Comparison of ENCODE assay signal across 33 cellular contexts in the genomic region with DNA sequence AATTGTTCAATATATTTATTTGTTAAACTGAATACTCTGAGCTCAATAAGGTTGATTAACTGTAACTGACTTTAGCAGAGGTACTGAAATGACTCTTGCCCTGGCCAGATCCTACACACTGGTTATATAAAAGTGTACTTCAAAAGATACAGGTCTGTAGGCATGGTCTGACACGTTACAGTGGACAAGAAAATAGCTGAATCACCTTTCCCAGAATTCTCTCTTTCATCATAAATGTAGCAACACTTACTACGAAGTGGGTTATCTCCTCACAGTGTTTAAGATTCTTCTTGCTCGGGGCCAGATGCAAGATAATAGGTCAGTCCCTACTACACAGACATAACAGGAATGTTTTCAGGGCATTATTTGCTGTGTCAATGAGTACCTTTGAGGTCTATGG.
DNase-seq lines count a peak whose midpoint lies in the region; ATAC-seq, FAIRE-seq and TF ChIP-seq lines count a peak whose summit lies in the region.
"Had no signal": no experiment of that assay in that cellular context is flagged by ENCODE, and none has a peak within 500 bp of the region (broad histone marks: within the 10 kb centered on the region; RNA-seq: fewer than 3 reads in every experiment).

No MANE protein-coding gene starts in this region.

- POLR2A ChIA-PET in A549 (lab: Yijun Ruan, JAX), result no interaction called here
- POLR2A ChIA-PET in K562 (lab: Yijun Ruan, JAX), result no interaction called here

- H4K20me1 ChIP-seq in K562 (replicated peaks; ENCODE audit: control insufficient read depth, insufficient read depth, low read length), result no peaks in the 10 kb centered on the region

- H3K9ac ChIP-seq in K562 (ENCODE audit: insufficient read depth in 1 of 2, low read depth in 2 of 2, low read length in 2 of 2), result no peak overlapping the region
- H3K9ac ChIP-seq: GM23248 had no signal

- TF ChIP-seq EP300 in A549 (IDR thresholded peaks at IDR 0.05), result no peak
- TF ChIP-seq EP300 in K562 (IDR thresholded peaks at IDR 0.05; ENCODE audit: low read length), result 0 out of 2 replicates have a peak, but pooled peaks have one; percentile 8

- whole genome bisulfite sequencing in A549 (ENCODE audit: missing lambda C conversion rate), result 54% methylated on average over 3 of the region's 3 CpGs
- 0% methylated on average over 3 of the region's 3 CpGs for WGBS in K562 (ENCODE audit: insufficient coverage, low coverage, missing lambda C conversion rate)

- H3K27ac ChIP-seq in A549 (no peak overlapping the region), K562 (ENCODE audit: extremely low read depth, low read depth, low read length) (peak overlapping the region; percentile 33; the same call in 2 of the 3 replicates)
- H3K27ac ChIP-seq: dorsolateral prefrontal cortex, GM23248, left ventricle myocardium inferior, right atrium auricular region, SJCRH30, spleen, transverse colon had no signal

- H3K36me3 ChIP-seq in K562 (ENCODE audit: control insufficient read depth, insufficient read depth, low read length), result no peaks in the 10 kb centered on the region
- no peaks in the 10 kb centered on the region for H3K36me3 ChIP-seq in BE2C
- H3K36me3 ChIP-seq: MG63, right atrium auricular region, SJCRH30 had no signal

- CTCF ChIA-PET in A549 (lab: Yijun Ruan, JAX), result no interaction called here
- CTCF ChIA-PET in K562 (lab: Yijun Ruan, JAX; ENCODE audit: low intra/inter-chr PET ratio), result no interaction called here

- intact Hi-C loops in K562 (cut with micrococcal nuclease), result no loop called here

- no peaks in the 10 kb centered on the region for H3K9me1 ChIP-seq in K562 (ENCODE audit: control insufficient read depth, insufficient read depth, low read length)

- no peak overlapping the region for H3K4me2 ChIP-seq in A549
- peak overlapping the region; percentile 1; the same call in 1 of the 2 replicates for H3K4me2 ChIP-seq in K562 (ENCODE audit: insufficient read depth, low read length)

- H3K4me1 ChIP-seq in A549, result peaks cover 8% of the 10 kb centered on the region; the same call in 2 of the 3 replicates
- H3K4me1 ChIP-seq in K562 (replicated peaks in 1 of 2; ENCODE audit: control insufficient read depth in 2 of 2, insufficient read depth in 2 of 2, low read length in 2 of 2), result 0 out of 5 replicates have a peak, but pooled peaks cover 0 to 4% of the 10 kb centered on the region in 2 experiments
- H3K4me1 ChIP-seq in BE2C, result no peaks in the 10 kb centered on the region
- H3K4me1 ChIP-seq: left ventricle myocardium inferior, right atrium auricular region, SJCRH30, spleen, transverse colon had no signal

- TF ChIP-seq RAD21 in A549 (conservative IDR thresholded peaks at IDR 0.05 in 1 of 2, IDR thresholded peaks at IDR 0.05 in 1 of 2) (no peak), K562 (CRISPR knock-in tag; conservative IDR thresholded peaks at IDR 0.05 in 1 of 2, IDR thresholded peaks at IDR 0.05 in 1 of 2) (0 out of 4 replicates have a peak, but pooled peaks of 1 of the 2 experiments have one; percentile 4)

- no peaks in the 10 kb centered on the region for H3K9me3 ChIP-seq in A549
- no peaks in the 10 kb centered on the region for H3K9me3 ChIP-seq in K562 (replicated peaks; ENCODE audit: control insufficient read depth, insufficient read depth, low read depth, low read length)
- no peaks in the 10 kb centered on the region for H3K9me3 ChIP-seq in BE2C

- H3K79me2 ChIP-seq in K562 (ENCODE audit: control insufficient read depth, insufficient read depth, low read length), result no peaks in the 10 kb centered on the region

- H3K4me3 ChIP-seq in A549, result no peak overlapping the region
- H3K4me3 ChIP-seq in NB4 (ENCODE audit: low read depth, low read length), result no peak overlapping the region
- H3K4me3 ChIP-seq in K562, result no peak overlapping the region
- H3K4me3 ChIP-seq in fibroblast of villous mesenchyme (ENCODE audit: low read depth, low read length), result no peak overlapping the region
- H3K4me3 ChIP-seq in BE2C (ENCODE audit: low read depth, low read length), result no peak overlapping the region
- H3K4me3 ChIP-seq: dorsolateral prefrontal cortex, GM23248, left ventricle myocardium inferior, MG63, right atrium auricular region, SJCRH30, spleen, transverse colon had no signal

- ATAC-seq in A549, result peak in 1 of 2 experiments; percentile 23; a peak in 1 of 6 replicates
- peak; percentile 92 for ATAC-seq in K562
- ATAC-seq: activated naive CD8-positive, alpha-beta T cell treated with anti-CD3 and anti-CD28 coated beads, Interleukin-2, amount 50 U/mL, for 24 hours; activated T-cell treated with anti-CD3 and anti-CD28 coated beads, Interleukin-2, amount 50 U/mL, for 72 hours had no signal

- BruUV-seq in K562 (replicated peaks; lab: Mats Ljungman, UMichigan), result no TSS peak

- TF ChIP-seq CTCF in A549 (IDR thresholded peaks at IDR 0.05) (no peak), NB4 (IDR thresholded peaks at IDR 0.05; ENCODE audit: low read depth, low read length) (no peak), K562 (IDR thresholded peaks at IDR 0.05 in 2 of 3, conservative IDR thresholded peaks at IDR 0.05 in 1 of 3; ENCODE audit: insufficient read depth in 2 of 3, low read depth in 1 of 3, low read length in 3 of 3) (no peak), fibroblast of villous mesenchyme (IDR thresholded peaks at IDR 0.05; ENCODE audit: insufficient read depth, low read depth, low read length) (no peak), BE2C (IDR thresholded peaks at IDR 0.05; ENCODE audit: low read depth, low read length) (no peak)

- DNase-seq in A549 (ENCODE audit: low read depth in 1 of 2, low spot score in 1 of 2), result peak in 1 of 2 experiments; percentile 17
- DNase-seq in NB4 (ENCODE audit: low read depth), result peak; percentile 4
- DNase-seq in K562 (ENCODE audit: extremely low read depth in 1 of 4, low spot score in 3 of 4), result peak in 2 of 4 experiments; percentile 26 to 55
- DNase-seq in fibroblast of villous mesenchyme (ENCODE audit: low read depth), result peak; percentile 3
- no peak for DNase-seq in NCI-H2029 (lab: John Stamatoyannopoulos, UW)
- DNase-seq in HK-2 (ENCODE audit: unreplicated experiment), result no peak
- no peak for DNase-seq in SW480 (ENCODE audit: low spot score)
- DNase-seq in BE2C, result no peak
- DNase-seq: activated CD4-positive, CD25-positive, alpha-beta regulatory T cell; activated naive CD4-positive, alpha-beta T cell; activated naive CD8-positive, alpha-beta T cell treated with anti-CD3 and anti-CD28 coated beads, Interleukin-2, amount 50 U/mL, for 24 hours; activated T-cell treated with anti-CD3 and anti-CD28 coated beads, Interleukin-2, amount 50 U/mL, for 72 hours; AML-193; CD4-positive, alpha-beta T cell; dorsolateral prefrontal cortex; GM23248; HFFc6; KBM-7; left ventricle myocardium inferior; MG63; NCI-H1417 treated with DMSO at 0.1 percent for 48 hours; NCI-H446; NCI-H774; posterior cingulate gyrus; SJCRH30; spleen; SW 1271; T-helper 9 cell; transverse colon had no signal

- TF ChIP-seq POLR2A in A549 (IDR thresholded peaks at IDR 0.05; ENCODE audit: low read length) (no peak), NB4 (IDR thresholded peaks at IDR 0.05; ENCODE audit: extremely low read depth, insufficient read length) (no peak), K562 (conservative IDR thresholded peaks at IDR 0.05) (no peak)

- FAIRE-seq in A549 (lab: Jason Lieb, UNC) (no peak), K562 (lab: Jason Lieb, UNC) (no peak)
- FAIRE-seq: endometrium, islet of Langerhans, RCC 7860 had no signal

- no peak overlapping the region for H2AFZ ChIP-seq in K562 (ENCODE audit: low read depth, low read length)
- H2AFZ ChIP-seq: GM23248 had no signal

- H3K27me3 ChIP-seq in K562 (ENCODE audit: control insufficient read depth in 2 of 2, insufficient read depth in 2 of 2, low read length in 2 of 2) (no peaks in the 10 kb centered on the region), BE2C (no peaks in the 10 kb centered on the region)
- H3K27me3 ChIP-seq: dorsolateral prefrontal cortex, MG63, right atrium auricular region, SJCRH30, spleen, transverse colon had no signal

- in situ Hi-C loops in K562 (cut with MboI), result no loop called here

TF ChIP-seq in A549, 52 proteins besides CTCF, POLR2A, EP300 and RAD21:
- TF ChIP-seq NPAS2 (CRISPR knock-in tag; IDR thresholded peaks at IDR 0.05; ENCODE audit: borderline replicate concordance) (no peak), HOXB13 (CRISPR knock-in tag; IDR thresholded peaks at IDR 0.05; ENCODE audit: low read depth) (no peak), CEBPB (IDR thresholded peaks at IDR 0.05) (no peak), HDAC2 (IDR thresholded peaks at IDR 0.05) (no peak), EHMT2 (IDR thresholded peaks at IDR 0.05; ENCODE audit: low read depth) (no peak), MAFK (IDR thresholded peaks at IDR 0.05; ENCODE audit: partially characterized antibody) (peak; percentile 8), SMC3 (IDR thresholded peaks at IDR 0.05) (no peak), NFE2L2 (conservative IDR thresholded peaks at IDR 0.05; ENCODE audit: low read length) (no peak), KDM1A (IDR thresholded peaks at IDR 0.05; ENCODE audit: low read depth) (no peak)

TF ChIP-seq in K562, 482 proteins besides CTCF, POLR2A, EP300 and RAD21 (continues in another document):
- TF ChIP-seq RUNX1 (IDR thresholded peaks at IDR 0.05; ENCODE audit: low read depth) (no peak), L3MBTL2 (IDR thresholded peaks at IDR 0.05) (peak; percentile 81), E2F6 (IDR thresholded peaks at IDR 0.05; ENCODE audit: borderline replicate concordance in 1 of 2, extremely low read depth in 1 of 2, insufficient read depth in 1 of 2, insufficient read length in 1 of 2, low read depth in 1 of 2, low read length in 1 of 2, poor library complexity in 1 of 2, severe bottlenecking in 1 of 2) (no peak), TRIM24 (IDR thresholded peaks at IDR 0.05) (peak in 1 of 2 experiments; percentile 38; a peak in 1 of 4 replicates), CEBPB (tag; IDR thresholded peaks at IDR 0.05) (peak; percentile 79), CBX2 (IDR thresholded peaks at IDR 0.05; ENCODE audit: insufficient read depth, low read length, poor library complexity, severe bottlenecking) (no peak), DMBX1 (CRISPR knock-in tag; IDR thresholded peaks at IDR 0.05; ENCODE audit: borderline replicate concordance) (peak; percentile 76), MAFF (IDR thresholded peaks at IDR 0.05; ENCODE audit: low read length) (peak; percentile 59; the same call in 1 of the 2 replicates), ILF3 (IDR thresholded peaks at IDR 0.05; ENCODE audit: borderline replicate concordance) (no peak), EHMT2 (IDR thresholded peaks at IDR 0.05) (peak; percentile 67; the same call in 1 of the 2 replicates), ZNF561 (CRISPR knock-in tag; conservative IDR thresholded peaks at IDR 0.05) (no peak), TCFL5 (CRISPR knock-in tag; conservative IDR thresholded peaks at IDR 0.05) (no peak), TAF15 (IDR thresholded peaks at IDR 0.05; ENCODE audit: low read depth, low read length) (no peak), ZNF165 (CRISPR knock-in tag; IDR thresholded peaks at IDR 0.05; ENCODE audit: borderline replicate concordance) (no peak)

Comparison
In these comparisons a context has a peak if more than half of its experiments do, and no peak if none do; other contexts are left out.
1. DNase-seq: peak in NB4 (single experiment) and fibroblast of villous mesenchyme (single experiment); none in NCI-H2029 (single experiment), HK-2 (single experiment), SW480 (single experiment) and BE2C (single experiment).
2. Of the 35 proteins assayed by ChIP-seq in both K562 and A549: peak only in K562: CEBPB, EHMT2 and EP300; only in A549: MAFK; in both: none; in neither: 29; mixed calls (peak in some experiments, not most) for 2.